ENCODE assay signal across 33 cellular contexts in genomic region chr1:228396770-228397453, GRCh38. TPM values are rescaled to one million over a fixed set of nuclear protein-coding genes. Genes with fewer than 3 reads are reported as not detected.
DNase-seq lines count a peak whose midpoint lies in the region; ATAC-seq and TF ChIP-seq lines count a peak whose summit lies in the region.
"Had no signal": no experiment of that assay in that cellular context is flagged by ENCODE, and none has a peak within 500 bp of the region (broad histone marks: within the 10 kb centered on the region; RNA-seq: fewer than 3 reads in every experiment).

No MANE protein-coding gene starts in this region.

- H3K9me3 ChIP-seq in HEK293 (ENCODE audit: control insufficient read depth, insufficient read depth, low read depth, low read length) (no peaks in the 10 kb centered on the region), ovary (no peaks in the 10 kb centered on the region)
- H3K9me3 ChIP-seq: gastrocnemius medialis, SK-N-SH, thoracic aorta, uterus had no signal

- POLR2A ChIA-PET in activated CD4-positive, alpha-beta memory T cell treated with anti-CD3 and anti-CD28 coated beads, Interleukin-2, amount 10 ng/mL, durations not matched to agents 7 days and 5 days (lab: Charles Lee) = interaction anchor here (1.5 to 2.8 kb wide), 3 partner anchors 8 to 9 kb away, joined by 3 to 13 read pairs (median 10); partner anchors contain the start of gene TRIM11
- POLR2A ChIA-PET in activated CD4-positive, alpha-beta memory T cell treated with anti-CD3 and anti-CD28 coated beads for 36 hours (lab: Charles Lee) = interaction anchor here (1.2 kb wide), 1 partner anchor 9 kb away, joined by 3 read pairs; the partner anchor contains the start of gene TRIM11
- POLR2A ChIA-PET in HEK293 (lab: Yijun Ruan, JAX) = no interaction called here

- intact Hi-C loops in activated CD4-positive, alpha-beta memory T cell treated with anti-CD3 and anti-CD28 coated beads for 36 hours (cut with micrococcal nuclease) = no loop called here
- intact Hi-C loops in ovary (cut with DNase I) = loop anchor here in 1 of 4 donors (5.0 kb wide), 1 partner anchor 345 kb away; no protein-coding TSS in a partner anchor

- CTCF ChIA-PET in activated CD4-positive, alpha-beta memory T cell treated with anti-CD3 and anti-CD28 coated beads, Interleukin-2, amount 10 ng/mL, durations not matched to agents 7 days and 5 days (lab: Charles Lee) = interaction anchor here (1.1 to 1.2 kb wide), 2 partner anchors 9 to 60 kb away, joined by 3 to 4 read pairs; partner anchors contain the start of gene TRIM11
- CTCF ChIA-PET in activated CD4-positive, alpha-beta memory T cell treated with anti-CD3 and anti-CD28 coated beads for 36 hours (lab: Charles Lee) = interaction anchor here (1.5 kb wide), 1 partner anchor 160 kb away, joined by 4 read pairs; no protein-coding TSS in a partner anchor
- CTCF ChIA-PET in HEK293 (lab: Yijun Ruan, JAX) = interaction anchor here (0.6 kb wide), 1 partner anchor 79 kb away, joined by 3 read pairs; no protein-coding TSS in a partner anchor

- TF ChIP-seq EP300 in ovary (IDR thresholded peaks at IDR 0.05) = no peak

- H3K36me3 ChIP-seq in HEK293 (ENCODE audit: control insufficient read depth in 2 of 2, insufficient read depth in 1 of 2, low read length in 2 of 2) (peaks cover 25 to 79% of the 10 kb centered on the region in 2 experiments; a peak in 2 of 3 replicates), ovary (no peaks in the 10 kb centered on the region)
- H3K36me3 ChIP-seq: uterus had no signal

- H3K27ac ChIP-seq in HEK293 (ENCODE audit: extremely low read depth, low read depth, low read length) (no peak overlapping the region), ovary (no peak overlapping the region)
- H3K27ac ChIP-seq: C4-2B, gastrocnemius medialis, HL-60, parathyroid adenoma, thoracic aorta, uterus had no signal

- WGBS in ovary, 3 donors = 91 to 94% (median 93%) methylated on average over 18 of the region's 18 CpGs

- no peaks in the 10 kb centered on the region for H3K27me3 Mint-ChIP-seq in activated CD4-positive, alpha-beta memory T cell treated with anti-CD3 and anti-CD28 coated beads, Interleukin-2, amount 10 ng/mL, durations not matched to agents 7 days and 5 days
- H3K27me3 Mint-ChIP-seq in activated CD4-positive, alpha-beta memory T cell treated with anti-CD3 and anti-CD28 coated beads for 36 hours = no peaks in the 10 kb centered on the region
- H3K27me3 Mint-ChIP-seq: stimulated activated naive CD8-positive, alpha-beta T cell treated with anti-CD3 and anti-CD28 coated beads, Interleukin-15, Interleukin-2, amounts not matched to agents 100 ng/mL and 50 ng/mL, for 24 hours had no signal

- peaks cover 73% of the 10 kb centered on the region for H3K36me3 Mint-ChIP-seq in activated CD4-positive, alpha-beta memory T cell treated with anti-CD3 and anti-CD28 coated beads, Interleukin-2, amount 10 ng/mL, durations not matched to agents 7 days and 5 days (ENCODE audit: low read depth)
- H3K36me3 Mint-ChIP-seq in activated CD4-positive, alpha-beta memory T cell treated with anti-CD3 and anti-CD28 coated beads for 36 hours = peaks cover 28% of the 10 kb centered on the region

- H3K27ac Mint-ChIP-seq in activated CD4-positive, alpha-beta memory T cell treated with anti-CD3 and anti-CD28 coated beads, Interleukin-2, amount 10 ng/mL, durations not matched to agents 7 days and 5 days = peak overlapping the region; percentile 54
- H3K27ac Mint-ChIP-seq in activated CD4-positive, alpha-beta memory T cell treated with anti-CD3 and anti-CD28 coated beads for 36 hours = no peak overlapping the region
- H3K27ac Mint-ChIP-seq: stimulated activated naive CD8-positive, alpha-beta T cell treated with anti-CD3 and anti-CD28 coated beads, Interleukin-15, Interleukin-2, amounts not matched to agents 100 ng/mL and 50 ng/mL, for 24 hours had no signal

- H3K9me3 Mint-ChIP-seq in activated CD4-positive, alpha-beta memory T cell treated with anti-CD3 and anti-CD28 coated beads, Interleukin-2, amount 10 ng/mL, durations not matched to agents 7 days and 5 days = no peaks in the 10 kb centered on the region
- no peaks in the 10 kb centered on the region for H3K9me3 Mint-ChIP-seq in activated CD4-positive, alpha-beta memory T cell treated with anti-CD3 and anti-CD28 coated beads for 36 hours
- H3K9me3 Mint-ChIP-seq: stimulated activated naive CD8-positive, alpha-beta T cell treated with anti-CD3 and anti-CD28 coated beads, Interleukin-15, Interleukin-2, amounts not matched to agents 100 ng/mL and 50 ng/mL, for 24 hours had no signal

- no peak for DNase-seq in activated CD4-positive, alpha-beta memory T cell treated with anti-CD3 and anti-CD28 coated beads, Interleukin-2, amount 10 ng/mL, durations not matched to agents 7 days and 5 days
- no peak for DNase-seq in activated CD4-positive, alpha-beta memory T cell treated with anti-CD3 and anti-CD28 coated beads for 36 hours
- DNase-seq in iPS-NIHi11 (ENCODE audit: low spot score) (peak; percentile 2), ovary (peak in 3 of 5 donors; percentile 7 to 23 (median 13)), DMS114 treated with DMSO at 0.1 percent for 48 hours (lab: John Stamatoyannopoulos, UW; ENCODE audit: unreplicated experiment) (no peak)
- DNase-seq: activated CD4-positive, CD25-positive, alpha-beta regulatory T cell treated with anti-CD3 and anti-CD28 coated beads, Interleukin-2, amount 50 U/mL, for 72 hours; activated CD8-positive, alpha-beta memory T cell treated with anti-CD3 and anti-CD28 coated beads for 24 hours; activated gamma-delta T cell treated with Interleukin-2 at 50 U/mL for 16 hours; Calu3; cerebellar nuclear complex; DND-41; GOT3; MM.1S; NCI-H1105 treated with DMSO at 0.1 percent for 48 hours; NCI-H1930; NCI-H2171 treated with DMSO at 0.1 percent for 48 hours; NCI-H526; PC-3; SK-N-SH; stimulated activated CD4-positive, alpha-beta T cell treated with anti-CD3 and anti-CD28 coated beads, Interleukin-2, amount 100 ng/mL, for 24 hours; uterus had no signal

- H3K4me3 ChIP-seq in HEK293 (ENCODE audit: low read depth, low read length) (no peak overlapping the region), ovary (no peak overlapping the region)
- H3K4me3 ChIP-seq: gastrocnemius medialis, thoracic aorta, uterus had no signal

- H3K27me3 ChIP-seq in ovary = no peaks in the 10 kb centered on the region
- H3K27me3 ChIP-seq: gastrocnemius medialis, uterus had no signal

- no peak for ATAC-seq in GM21390 (IDR thresholded peaks at IDR 0.05; ENCODE audit: unreplicated experiment)
- no peak for ATAC-seq in GM18505 (IDR thresholded peaks at IDR 0.05; ENCODE audit: unreplicated experiment)
- ATAC-seq: gastrocnemius medialis, PC-3 had no signal

- no peak for TF ChIP-seq POLR2A in ovary (IDR thresholded peaks at IDR 0.05)
- no peak for TF ChIP-seq POLR2A in GM18505 (IDR thresholded peaks at IDR 0.05; ENCODE audit: borderline replicate concordance, extremely low read depth, insufficient read depth, insufficient read length)

- peaks cover 39% of the 10 kb centered on the region for H3K4me1 Mint-ChIP-seq in activated CD4-positive, alpha-beta memory T cell treated with anti-CD3 and anti-CD28 coated beads, Interleukin-2, amount 10 ng/mL, durations not matched to agents 7 days and 5 days
- peaks cover 19% of the 10 kb centered on the region for H3K4me1 Mint-ChIP-seq in activated CD4-positive, alpha-beta memory T cell treated with anti-CD3 and anti-CD28 coated beads for 36 hours (ENCODE audit: low read depth)

- no peak overlapping the region for H3K4me3 Mint-ChIP-seq in activated CD4-positive, alpha-beta memory T cell treated with anti-CD3 and anti-CD28 coated beads, Interleukin-2, amount 10 ng/mL, durations not matched to agents 7 days and 5 days
- no peak overlapping the region for H3K4me3 Mint-ChIP-seq in activated CD4-positive, alpha-beta memory T cell treated with anti-CD3 and anti-CD28 coated beads for 36 hours
- H3K4me3 Mint-ChIP-seq: stimulated activated naive CD8-positive, alpha-beta T cell treated with anti-CD3 and anti-CD28 coated beads, Interleukin-15, Interleukin-2, amounts not matched to agents 100 ng/mL and 50 ng/mL, for 24 hours had no signal

- TF ChIP-seq CTCF in HEK293 (tag by site-specific recombination; IDR thresholded peaks at IDR 0.05) (no peak), ovary (IDR thresholded peaks at IDR 0.05) (no peak)

- no peaks in the 10 kb centered on the region; the same call in 1 of the 2 replicates for H3K4me1 ChIP-seq in HEK293 (ENCODE audit: control insufficient read depth, insufficient read depth, low read length)
- no peaks in the 10 kb centered on the region for H3K4me1 ChIP-seq in ovary (ENCODE audit: insufficient read depth)
- H3K4me1 ChIP-seq: gastrocnemius medialis, parathyroid adenoma, uterus had no signal

RNA-seq across cellular contexts. Expression of gene TRIM11, which starts 9.7 kb away (rescaled TPM):
- 10 to 100 TPM; 63.7 to 69.0 TPM for total RNA-seq in activated CD4-positive, alpha-beta memory T cell treated with anti-CD3 and anti-CD28 coated beads, Interleukin-2, amount 10 ng/mL, durations not matched to agents 7 days and 5 days
- total RNA-seq in activated CD4-positive, alpha-beta memory T cell treated with anti-CD3 and anti-CD28 coated beads for 36 hours = 10 to 100 TPM; 33.6 to 34.9 TPM
- total RNA-seq in ovary = 10 to 100 TPM; 15.2 to 24.1 (median 20.0) TPM
- 10 to 100 TPM in 1 of 2 donors, 1 to 10 TPM in 1; 2.4 to 10.3 TPM for polyA plus RNA-seq in ovary

RNA-seq across cellular contexts. Expression of gene TRIM17, which starts 19.7 kb away (rescaled TPM):
- total RNA-seq in activated CD4-positive, alpha-beta memory T cell treated with anti-CD3 and anti-CD28 coated beads, Interleukin-2, amount 10 ng/mL, durations not matched to agents 7 days and 5 days = 1 to 10 TPM; 2.8 to 3.8 TPM
- total RNA-seq in activated CD4-positive, alpha-beta memory T cell treated with anti-CD3 and anti-CD28 coated beads for 36 hours = 1 to 10 TPM; 1.5 to 1.6 TPM
- total RNA-seq in ovary = 1 to 10 TPM; 1.7 to 10.0 (median 3.1) TPM
- 1 to 10 TPM in 1 of 2 donors, under 1 TPM in 1; 0.72 to 1.4 TPM for polyA plus RNA-seq in ovary
- total RNA-seq: A172, endothelial cell of umbilical vein, gastrocnemius medialis, lung microvascular endothelial cell, PC-3 had no signal
- polyA plus RNA-seq: endothelial cell of umbilical vein had no signal

Comparison
In these comparisons a context has a peak if more than half of its experiments do, and no peak if none do; other contexts are left out.
1. DNase-seq: peak in iPS-NIHi11 (single experiment) and ovary (3 of 5); none in activated CD4-positive, alpha-beta memory T cell treated with anti-CD3 and anti-CD28 coated beads, Interleukin-2, amount 10 ng/mL, durations not matched to agents 7 days and 5 days (single experiment), activated CD4-positive, alpha-beta memory T cell treated with anti-CD3 and anti-CD28 coated beads for 36 hours (single experiment) and DMS114 treated with DMSO at 0.1 percent for 48 hours (single experiment).